ENCODE assay signal across 11 cellular contexts in genomic region chr5:32445831-32446614, GRCh38. TPM values are rescaled to one million over a fixed set of nuclear protein-coding genes. Genes with fewer than 3 reads are reported as not detected.
DNase-seq lines count a peak whose midpoint lies in the region; TF ChIP-seq lines count a peak whose summit lies in the region.
"Had no signal": no experiment of that assay in that cellular context is flagged by ENCODE, and none has a peak within 500 bp of the region (broad histone marks: within the 10 kb centered on the region; RNA-seq: fewer than 3 reads in every experiment).

No MANE protein-coding gene starts in this region.

- H3K9me3 ChIP-seq in HAP-1 = 0 out of 2 replicates have a peak, but pooled peaks cover 2% of the 10 kb centered on the region

- peaks cover 7% of the 10 kb centered on the region for H3K36me3 ChIP-seq in HAP-1 (replicated peaks)

- H3K27me3 Mint-ChIP-seq in Calu3 (ENCODE audit: unreplicated experiment) = no peaks in the 10 kb centered on the region
- peaks cover 2% of the 10 kb centered on the region for H3K27me3 Mint-ChIP-seq in IgD-negative memory B cell
- H3K27me3 Mint-ChIP-seq in endothelial cell (ENCODE audit: unreplicated experiment) = peaks cover 8% of the 10 kb centered on the region

- H3K36me3 Mint-ChIP-seq in Calu3 (ENCODE audit: insufficient read depth, unreplicated experiment) = peaks cover 44% of the 10 kb centered on the region
- peaks cover 3% of the 10 kb centered on the region for H3K36me3 Mint-ChIP-seq in IgD-negative memory B cell
- H3K36me3 Mint-ChIP-seq in endothelial cell (ENCODE audit: low read depth, unreplicated experiment) = peaks cover 4% of the 10 kb centered on the region

- peaks cover 22% of the 10 kb centered on the region for H3K4me1 Mint-ChIP-seq in Calu3 (ENCODE audit: low read depth, unreplicated experiment)
- peaks cover 32 to 48% (median 42%) of the 10 kb centered on the region in 3 donors for H3K4me1 Mint-ChIP-seq in IgD-negative memory B cell
- H3K4me1 Mint-ChIP-seq in endothelial cell (ENCODE audit: unreplicated experiment) = peaks cover 30% of the 10 kb centered on the region

- peaks cover 24% of the 10 kb centered on the region for H3K4me1 ChIP-seq in HAP-1

- intact Hi-C loops in Calu3 (cut with micrococcal nuclease; ENCODE audit: unreplicated experiment) = no loop called here

- no TSS peak for BruUV-seq in Calu3 (replicated peaks; lab: Mats Ljungman, UMichigan)

- in situ Hi-C loops in GM13976 (cut with MboI; ENCODE audit: low sequenced_read_pairs, unreplicated experiment) = no loop called here
- in situ Hi-C loops in HAP-1 (cut with MboI; ENCODE audit: low sequenced_read_pairs) = no loop called here

- TF ChIP-seq CTCF in Calu3 (IDR thresholded peaks at IDR 0.05; ENCODE audit: unreplicated experiment) (no peak), endothelial cell (IDR thresholded peaks at IDR 0.05; ENCODE audit: unreplicated experiment) (no peak), GM13976 (IDR thresholded peaks at IDR 0.05; ENCODE audit: borderline replicate concordance, control extremely low read depth, extremely low read depth, insufficient read depth, missing control alignments) (no peak)

- no peaks in the 10 kb centered on the region for H3K27me3 ChIP-seq in HAP-1 (ENCODE audit: low read depth)

- H3K9me3 Mint-ChIP-seq in Calu3 (ENCODE audit: low read depth, unreplicated experiment) (peaks cover 3% of the 10 kb centered on the region), IgD-negative memory B cell (no peaks in the 10 kb centered on the region), endothelial cell (ENCODE audit: unreplicated experiment) (no peaks in the 10 kb centered on the region)

- peak overlapping the region; percentile 75 for H3K27ac Mint-ChIP-seq in Calu3 (ENCODE audit: unreplicated experiment)
- peak overlapping the region; percentile 90 to 97 (median 92) for H3K27ac Mint-ChIP-seq in IgD-negative memory B cell
- H3K27ac Mint-ChIP-seq in endothelial cell (ENCODE audit: unreplicated experiment) = peak overlapping the region; percentile 42

- no peak overlapping the region for H3K4me3 ChIP-seq in HAP-1

- CTCF ChIA-PET in Calu3 (lab: Charles Lee) = interaction anchor here (0.6 kb wide), 1 partner anchor 913 kb away, joined by 4 read pairs; no protein-coding TSS in a partner anchor

- H3K4me3 Mint-ChIP-seq in Calu3 (ENCODE audit: low read depth, unreplicated experiment) = peak overlapping the region; percentile 85
- peak overlapping the region; percentile 71 to 93 (median 92) for H3K4me3 Mint-ChIP-seq in IgD-negative memory B cell
- H3K4me3 Mint-ChIP-seq in endothelial cell (ENCODE audit: unreplicated experiment) = peak overlapping the region; percentile 98

- DNase-seq in Calu3 (peak; percentile 35), endothelial cell (ENCODE audit: low spot score) (no peak), occipital lobe (lab: John Stamatoyannopoulos, UW) (peak; percentile 1), GM13976 (ENCODE audit: low spot score) (no peak), HAP-1 (ENCODE audit: low spot score in 2 of 2) (no peak), SW480 (ENCODE audit: low spot score) (no peak)
- DNase-seq: mesenchymal stem cell, NCI-H1048, PC-9, right cardiac atrium had no signal

RNA-seq across cellular contexts. Expression of gene ZFR, which starts 1.5 kb away (rescaled TPM):
- total RNA-seq in Calu3 (2022) (61.1 and 63.4 TPM in 2 replicates), endothelial cell (ENCODE audit: unreplicated experiment) (72.9 TPM), occipital lobe (135 TPM)
- polyA plus RNA-seq in IgD-negative memory B cell = 81.7 TPM

Comparison
In these comparisons a context has a peak if more than half of its experiments do, and no peak if none do; other contexts are left out.
1. DNase-seq: peak in Calu3 (single experiment) and occipital lobe (single experiment); none in endothelial cell (single experiment), GM13976 (single experiment), HAP-1 (0 of 2) and SW480 (single experiment).
2. H3K27ac Mint-ChIP-seq: peak in every context shown above with its lines; median percentile 92 in IgD-negative memory B cell; 75 in Calu3; 42 in endothelial cell.
3. Peak in every context shown above with its lines, with median percentiles within 50 percentile points of each other: H3K4me3 Mint-ChIP-seq.